12 cellular contexts compared by ENCODE assay signal in the genomic region with DNA sequence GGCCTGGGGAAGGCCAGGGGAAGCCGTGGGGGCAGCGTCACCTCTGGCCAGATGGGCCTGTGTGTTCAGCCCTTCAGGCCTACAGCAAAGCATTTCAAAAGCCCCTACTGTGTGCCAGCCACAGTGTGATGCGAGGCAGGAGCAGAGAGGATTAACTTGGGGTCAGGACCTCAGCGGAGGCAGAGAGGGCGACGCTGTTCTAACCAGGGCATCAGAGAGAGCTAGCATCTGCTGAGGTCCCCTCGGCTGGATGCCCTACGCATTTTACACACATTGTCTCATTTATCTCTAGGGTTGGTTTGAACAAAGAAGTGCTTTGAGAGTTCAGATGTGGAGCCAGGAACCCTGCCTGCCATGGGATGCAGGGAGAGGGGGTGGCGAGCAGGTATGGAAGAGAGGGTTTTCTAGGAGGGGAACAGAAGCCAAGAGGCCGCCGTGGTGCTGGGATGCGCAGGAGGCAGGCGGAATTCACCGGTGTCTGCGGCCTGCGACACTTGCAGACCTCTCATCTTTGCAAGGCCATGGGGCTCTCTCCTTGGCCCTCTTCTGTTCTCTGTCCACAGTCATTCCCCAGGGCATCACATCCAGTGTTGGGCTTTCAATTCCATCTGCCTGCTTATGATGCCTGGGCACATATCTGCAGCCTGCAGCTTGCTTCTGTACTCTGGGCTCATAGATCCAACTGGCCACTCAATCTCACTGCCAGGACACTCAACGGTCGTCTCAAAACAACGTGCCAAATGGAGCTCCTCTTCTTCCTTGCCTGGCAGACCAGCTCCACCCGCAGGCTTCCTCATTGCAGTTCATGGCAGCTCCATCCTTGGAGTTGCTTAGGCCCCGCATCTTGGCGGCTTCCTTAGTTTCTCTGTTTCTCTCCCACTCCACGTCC. TPM values are rescaled to one million over a fixed set of nuclear protein-coding genes. Genes with fewer than 3 reads are reported as not detected.
DNase-seq lines count a peak whose midpoint lies in the region; TF ChIP-seq lines count a peak whose summit lies in the region.
"Had no signal": no experiment of that assay in that cellular context is flagged by ENCODE, and none has a peak within 500 bp of the region (broad histone marks: within the 10 kb centered on the region; RNA-seq: fewer than 3 reads in every experiment).

No MANE protein-coding gene starts in this region.

- peak; percentile 30 for DNase-seq in NCI-H146 (lab: John Stamatoyannopoulos, UW)
- no peak for DNase-seq in NCI-H146 treated with DMSO at 0.1 percent for 48 hours (lab: John Stamatoyannopoulos, UW; ENCODE audit: unreplicated experiment)
- peak; percentile 66 for DNase-seq in ecto neural progenitor cell (ENCODE audit: low spot score)
- peak; percentile 29 for DNase-seq in occipital lobe (lab: John Stamatoyannopoulos, UW)
- no peak for DNase-seq in AG20443 (ENCODE audit: low spot score)
- no peak for DNase-seq in stimulated activated CD4-positive, alpha-beta T cell treated with anti-CD3 and anti-CD28 coated beads, Interleukin-4, amount 100 ng/mL, for 24 hours
- DNase-seq in stomach, result no peak
- DNase-seq: CD8-positive, alpha-beta T cell; NCI-H2171 treated with DMSO at 0.1 percent for 48 hours; PC-3 had no signal

- no peaks in the 10 kb centered on the region for H3K9me3 ChIP-seq in stomach
- H3K9me3 ChIP-seq: tibial nerve had no signal

- intact Hi-C loops in stomach (cut with DNase I; ENCODE audit: low total_unique reads), result no loop called here

- 78 to 88% (median 80%) methylated on average over 22 to 23 of the region's 23 CpGs for WGBS in stomach, 5 donors

- no peaks in the 10 kb centered on the region for H3K36me3 ChIP-seq in stomach
- H3K36me3 ChIP-seq: tibial nerve had no signal

- TF ChIP-seq RAD21 in Ishikawa (IDR thresholded peaks at IDR 0.05; ENCODE audit: low read depth), result peak; percentile 45

- TF ChIP-seq EP300 in Ishikawa (IDR thresholded peaks at IDR 0.05; ENCODE audit: borderline replicate concordance) (no peak), stomach (IDR thresholded peaks at IDR 0.05) (no peak)

- no peaks in the 10 kb centered on the region for H3K4me1 ChIP-seq in stomach
- H3K4me1 ChIP-seq: tibial nerve had no signal

- no peak for TF ChIP-seq POLR2A in stomach (IDR thresholded peaks at IDR 0.05)

- no peaks in the 10 kb centered on the region for H3K27me3 ChIP-seq in stomach
- H3K27me3 ChIP-seq: tibial nerve had no signal

- no peak overlapping the region for H3K4me3 ChIP-seq in stomach
- H3K4me3 ChIP-seq: tibial nerve had no signal

- TF ChIP-seq CTCF in stomach (IDR thresholded peaks at IDR 0.05), result no peak

- no peak overlapping the region for H3K27ac ChIP-seq in stomach
- H3K27ac ChIP-seq: tibial nerve had no signal

TF ChIP-seq in Ishikawa, 13 proteins besides CTCF, POLR2A, EP300 and RAD21:
- TF ChIP-seq ZBTB7A (IDR thresholded peaks at IDR 0.05; ENCODE audit: low read depth), result no peak
- TF ChIP-seq MAX (IDR thresholded peaks at IDR 0.05), result no peak
- no peak for TF ChIP-seq FOXM1 (IDR thresholded peaks at IDR 0.05; ENCODE audit: borderline replicate concordance, low read depth)
- TF ChIP-seq TAF1 (IDR thresholded peaks at IDR 0.05; ENCODE audit: low read depth), result no peak
- TF ChIP-seq REST (IDR thresholded peaks at IDR 0.05; ENCODE audit: low read depth), result no peak
- TF ChIP-seq TCF12 (IDR thresholded peaks at IDR 0.05; ENCODE audit: low read depth), result no peak
- TF ChIP-seq EGR1 (IDR thresholded peaks at IDR 0.05), result no peak
- TF ChIP-seq TEAD4 (IDR thresholded peaks at IDR 0.05), result no peak
TF ChIP-seq in Ishikawa: peak in this region for 0.

RNA-seq across cellular contexts. Expression of gene NKD1, which starts 8.1 kb away (rescaled TPM):
- 2.2 TPM for total RNA-seq in occipital lobe
- total RNA-seq in stomach, result 100 to 1,000 TPM in 1 of 5 donors, 1 to 10 TPM in 4; 1.2 to 284 (median 6.4) TPM
- 1 to 10 TPM in 2 of 3 donors, under 1 TPM in 1; 0.44 to 2.0 (median 1.5) TPM for polyA plus RNA-seq in stomach

Comparison
In these comparisons a context has a peak if more than half of its experiments do, and no peak if none do; other contexts are left out.
1. DNase-seq: peak in NCI-H146 (single experiment), ecto neural progenitor cell (single experiment) and occipital lobe (single experiment); none in NCI-H146 treated with DMSO at 0.1 percent for 48 hours (single experiment), AG20443 (single experiment), stimulated activated CD4-positive, alpha-beta T cell treated with anti-CD3 and anti-CD28 coated beads, Interleukin-4, amount 100 ng/mL, for 24 hours (single experiment) and stomach (single experiment).